Comparison of ENCODE assay signal across 28 cellular contexts in the genomic region with DNA sequence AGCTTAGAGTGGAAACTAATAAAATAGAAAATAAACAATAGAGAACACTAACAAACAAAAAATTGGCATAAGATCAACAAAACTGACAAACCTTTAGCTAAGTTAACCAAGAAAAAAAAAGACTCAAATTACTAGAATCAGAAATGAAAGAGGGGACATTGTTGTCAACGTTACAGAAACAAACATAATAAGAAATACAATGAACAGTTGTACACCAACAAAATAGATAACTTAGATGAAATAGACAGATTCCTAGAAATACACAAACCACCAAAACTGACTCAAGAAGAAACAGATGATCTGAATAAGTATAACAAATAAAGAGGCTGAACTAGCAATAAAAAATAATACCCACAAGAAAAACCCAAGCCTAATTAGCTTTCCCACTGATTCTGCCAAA. TPM values are rescaled to one million over a fixed set of nuclear protein-coding genes. Genes with fewer than 3 reads are reported as not detected.
DNase-seq lines count a peak whose midpoint lies in the region; ATAC-seq and TF ChIP-seq lines count a peak whose summit lies in the region.
"Had no signal": no experiment of that assay in that cellular context is flagged by ENCODE, and none has a peak within 500 bp of the region (broad histone marks: within the 10 kb centered on the region; RNA-seq: fewer than 3 reads in every experiment).

No MANE protein-coding gene starts in this region.

- H3K4me1 ChIP-seq in CD8-positive, alpha-beta T cell (ENCODE audit: insufficient read depth, low read length): peaks cover 53% of the 10 kb centered on the region
- peaks cover 49% of the 10 kb centered on the region for H3K4me1 ChIP-seq in effector memory CD4-positive, alpha-beta T cell (ENCODE audit: control insufficient read depth, insufficient read depth, low read length, poor library complexity, severe bottlenecking)
- H3K4me1 ChIP-seq: transverse colon had no signal

- intact Hi-C loops in activated CD4-positive, alpha-beta T cell treated with anti-CD3 and anti-CD28 coated beads, Interleukin-2, amount 10 ng/mL, durations not matched to agents 24 days and 14 days (cut with micrococcal nuclease): no loop called here
- intact Hi-C loops in CD8-positive, alpha-beta T cell (cut with DNase I, micrococcal nuclease): loop anchor here in 1 of 2 experiments (2.0 kb wide), 1 partner anchor 21 kb away; no protein-coding TSS in a partner anchor

- H3K4me3 Mint-ChIP-seq in activated CD4-positive, alpha-beta T cell treated with anti-CD3 and anti-CD28 coated beads, Interleukin-2, amount 10 ng/mL, durations not matched to agents 24 days and 14 days: peak overlapping the region; percentile 6
- no peak overlapping the region for H3K4me3 Mint-ChIP-seq in CD8-positive, alpha-beta T cell
- peak overlapping the region; percentile 22 for H3K4me3 Mint-ChIP-seq in activated CD8-positive, alpha-beta T cell treated with anti-CD3 and anti-CD28 coated beads, Interleukin-2, amount 10 ng/mL, durations not matched to agents 7 days and 5 days
- H3K4me3 Mint-ChIP-seq in progenitor cell of endocrine pancreas (ENCODE audit: low read depth): no peak overlapping the region
- H3K4me3 Mint-ChIP-seq: GM23338 had no signal

- no peaks in the 10 kb centered on the region for H3K9me3 Mint-ChIP-seq in activated CD4-positive, alpha-beta T cell treated with anti-CD3 and anti-CD28 coated beads, Interleukin-2, amount 10 ng/mL, durations not matched to agents 24 days and 14 days
- peaks cover 2% of the 10 kb centered on the region for H3K9me3 Mint-ChIP-seq in CD8-positive, alpha-beta T cell
- H3K9me3 Mint-ChIP-seq in activated CD8-positive, alpha-beta T cell treated with anti-CD3 and anti-CD28 coated beads, Interleukin-2, amount 10 ng/mL, durations not matched to agents 7 days and 5 days (ENCODE audit: insufficient read depth): peaks cover 6% of the 10 kb centered on the region
- no peaks in the 10 kb centered on the region for H3K9me3 Mint-ChIP-seq in progenitor cell of endocrine pancreas (ENCODE audit: low read depth)
- H3K9me3 Mint-ChIP-seq: GM23338 had no signal

- H3K9me3 ChIP-seq in CD8-positive, alpha-beta T cell (ENCODE audit: low read length): no peaks in the 10 kb centered on the region
- no peaks in the 10 kb centered on the region for H3K9me3 ChIP-seq in effector memory CD4-positive, alpha-beta T cell (ENCODE audit: control insufficient read depth, low read length)
- H3K9me3 ChIP-seq: left ventricle myocardium inferior, SK-N-SH, transverse colon had no signal

- H3K27ac ChIP-seq in CD8-positive, alpha-beta T cell (ENCODE audit: low read depth, low read length): no peak overlapping the region
- peak overlapping the region; percentile 51 for H3K27ac ChIP-seq in effector memory CD4-positive, alpha-beta T cell (ENCODE audit: insufficient read depth, low read length, poor library complexity, severe bottlenecking)
- H3K27ac ChIP-seq: left ventricle myocardium inferior, transverse colon, VCaP had no signal

- DNase-seq in activated CD4-positive, alpha-beta T cell treated with anti-CD3 and anti-CD28 coated beads, Interleukin-2, amount 10 ng/mL, durations not matched to agents 24 days and 14 days: no peak
- no peak for DNase-seq in activated CD4-positive, alpha-beta T cell treated with anti-CD3 and anti-CD28 coated beads, Interleukin-2, amount 50 U/mL, for 4 hours
- no peak for DNase-seq in CD8-positive, alpha-beta T cell
- DNase-seq in activated CD8-positive, alpha-beta T cell treated with anti-CD3 and anti-CD28 coated beads, Interleukin-2, amount 10 ng/mL, durations not matched to agents 7 days and 5 days: no peak
- no peak for DNase-seq in effector memory CD4-positive, alpha-beta T cell
- DNase-seq in SKM-1 treated with dmso at 0.1 percent for 144 hours (lab: John Stamatoyannopoulos, UW; ENCODE audit: unreplicated experiment) (no peak), DMS79 (lab: John Stamatoyannopoulos, UW) (no peak), progenitor cell of endocrine pancreas (ENCODE audit: low spot score, unreplicated experiment) (no peak)
- DNase-seq: 8988T; activated CD4-positive, alpha-beta T cell treated with anti-CD3 and anti-CD28 coated beads, Interleukin-2, amount 50 U/mL, for 1 hour; activated T-cell treated with anti-CD3 and anti-CD28 coated beads for 4 hours; central memory CD4-positive, alpha-beta T cell; DMS 273 treated with DMSO at 0.1 percent for 48 hours; islet precursor cell; left ventricle myocardium inferior; NCI-H1048; NCI-H1694 treated with DMSO at 0.1 percent for 48 hours; NCI-H510A; occipital lobe; SK-N-SH; transverse colon had no signal

- H3K4me3 ChIP-seq in CD8-positive, alpha-beta T cell (ENCODE audit: low read depth, low read length): no peak overlapping the region
- no peak overlapping the region for H3K4me3 ChIP-seq in effector memory CD4-positive, alpha-beta T cell (ENCODE audit: insufficient read depth, low read depth, low read length, poor library complexity, severe bottlenecking)
- H3K4me3 ChIP-seq: GM23338, left ventricle myocardium inferior, transverse colon had no signal

- peaks cover 53% of the 10 kb centered on the region for H3K4me1 Mint-ChIP-seq in activated CD4-positive, alpha-beta T cell treated with anti-CD3 and anti-CD28 coated beads, Interleukin-2, amount 10 ng/mL, durations not matched to agents 24 days and 14 days
- H3K4me1 Mint-ChIP-seq in CD8-positive, alpha-beta T cell (ENCODE audit: low read depth): peaks cover 75% of the 10 kb centered on the region
- H3K4me1 Mint-ChIP-seq in activated CD8-positive, alpha-beta T cell treated with anti-CD3 and anti-CD28 coated beads, Interleukin-2, amount 10 ng/mL, durations not matched to agents 7 days and 5 days (ENCODE audit: low read depth): peaks cover 82% of the 10 kb centered on the region
- peaks cover 1% of the 10 kb centered on the region for H3K4me1 Mint-ChIP-seq in progenitor cell of endocrine pancreas (ENCODE audit: low read depth)
- H3K4me1 Mint-ChIP-seq: GM23338 had no signal

- no peaks in the 10 kb centered on the region for H3K27me3 ChIP-seq in CD8-positive, alpha-beta T cell (ENCODE audit: insufficient read depth, low read length)
- no peaks in the 10 kb centered on the region for H3K27me3 ChIP-seq in effector memory CD4-positive, alpha-beta T cell (replicated peaks; ENCODE audit: control insufficient read depth, insufficient read depth, low read length, poor library complexity, severe bottlenecking)
- H3K27me3 ChIP-seq: transverse colon had no signal

- CTCF ChIA-PET in CD8-positive, alpha-beta T cell (lab: Charles Lee): interaction anchor here (0.6 to 1.8 kb wide), 5 partner anchors 9 to 529 kb away, joined by 3 to 6 read pairs (median 5); no protein-coding TSS in a partner anchor
- CTCF ChIA-PET in activated CD8-positive, alpha-beta T cell treated with anti-CD3 and anti-CD28 coated beads, Interleukin-2, amount 10 ng/mL, durations not matched to agents 7 days and 5 days (lab: Charles Lee): interaction anchor here (0.9 to 7.3 kb wide), 10 partner anchors 10 to 234 kb away, joined by 3 to 44 read pairs (median 3); a partner anchor contains a TSS

- peak overlapping the region; percentile 81 for H3K27ac Mint-ChIP-seq in activated CD4-positive, alpha-beta T cell treated with anti-CD3 and anti-CD28 coated beads, Interleukin-2, amount 10 ng/mL, durations not matched to agents 24 days and 14 days
- H3K27ac Mint-ChIP-seq in CD8-positive, alpha-beta T cell: peak overlapping the region; percentile 80
- peak overlapping the region; percentile 30 for H3K27ac Mint-ChIP-seq in activated CD8-positive, alpha-beta T cell treated with anti-CD3 and anti-CD28 coated beads, Interleukin-2, amount 10 ng/mL, durations not matched to agents 7 days and 5 days
- H3K27ac Mint-ChIP-seq in progenitor cell of endocrine pancreas: no peak overlapping the region
- H3K27ac Mint-ChIP-seq: GM23338 had no signal

- TF ChIP-seq CTCF in CD8-positive, alpha-beta T cell (IDR thresholded peaks at IDR 0.05): no peak
- TF ChIP-seq CTCF in progenitor cell of endocrine pancreas (IDR thresholded peaks at IDR 0.05; ENCODE audit: unreplicated experiment): no peak

- H3K36me3 Mint-ChIP-seq in activated CD4-positive, alpha-beta T cell treated with anti-CD3 and anti-CD28 coated beads, Interleukin-2, amount 10 ng/mL, durations not matched to agents 24 days and 14 days (ENCODE audit: low read depth): peaks cover 3% of the 10 kb centered on the region
- H3K36me3 Mint-ChIP-seq in CD8-positive, alpha-beta T cell: no peaks in the 10 kb centered on the region
- peaks cover 16% of the 10 kb centered on the region for H3K36me3 Mint-ChIP-seq in activated CD8-positive, alpha-beta T cell treated with anti-CD3 and anti-CD28 coated beads, Interleukin-2, amount 10 ng/mL, durations not matched to agents 7 days and 5 days (ENCODE audit: low read depth)
- no peaks in the 10 kb centered on the region for H3K36me3 Mint-ChIP-seq in progenitor cell of endocrine pancreas (ENCODE audit: insufficient read depth)

- POLR2A ChIA-PET in CD8-positive, alpha-beta T cell (lab: Charles Lee): interaction anchor here (1.0 to 1.4 kb wide), 4 partner anchors 9 to 69 kb away, joined by 3 to 5 read pairs (median 4); no protein-coding TSS in a partner anchor
- POLR2A ChIA-PET in activated CD8-positive, alpha-beta T cell treated with anti-CD3 and anti-CD28 coated beads, Interleukin-2, amount 10 ng/mL, durations not matched to agents 7 days and 5 days (lab: Charles Lee): interaction anchor here (1.6 to 1.7 kb wide), 2 partner anchors 9 to 39 kb away, joined by 4 to 8 read pairs; no protein-coding TSS in a partner anchor

- H3K27me3 Mint-ChIP-seq in activated CD4-positive, alpha-beta T cell treated with anti-CD3 and anti-CD28 coated beads, Interleukin-2, amount 10 ng/mL, durations not matched to agents 24 days and 14 days: no peaks in the 10 kb centered on the region
- H3K27me3 Mint-ChIP-seq in CD8-positive, alpha-beta T cell (ENCODE audit: low read depth): no peaks in the 10 kb centered on the region
- no peaks in the 10 kb centered on the region for H3K27me3 Mint-ChIP-seq in activated CD8-positive, alpha-beta T cell treated with anti-CD3 and anti-CD28 coated beads, Interleukin-2, amount 10 ng/mL, durations not matched to agents 7 days and 5 days (ENCODE audit: low read depth)
- peaks cover 15% of the 10 kb centered on the region for H3K27me3 Mint-ChIP-seq in progenitor cell of endocrine pancreas

- no peak for ATAC-seq in CD8-positive, alpha-beta T cell
- ATAC-seq in activated CD8-positive, alpha-beta T cell treated with anti-CD3 and anti-CD28 coated beads, Interleukin-2, amount 10 ng/mL, durations not matched to agents 7 days and 5 days: no peak
- ATAC-seq: GM23338, HepG2 had no signal

- no peaks in the 10 kb centered on the region for H3K36me3 ChIP-seq in CD8-positive, alpha-beta T cell (ENCODE audit: insufficient read depth, low read length)
- H3K36me3 ChIP-seq in effector memory CD4-positive, alpha-beta T cell (ENCODE audit: control insufficient read depth, insufficient read depth, low read length): no peaks in the 10 kb centered on the region
- H3K36me3 ChIP-seq: left ventricle myocardium inferior, transverse colon had no signal

RNA-seq across cellular contexts. Expression of a gene that starts 34.8 kb away (rescaled TPM):
- total RNA-seq in activated CD4-positive, alpha-beta T cell treated with anti-CD3 and anti-CD28 coated beads, Interleukin-2, amount 10 ng/mL, durations not matched to agents 24 days and 14 days: not detected in 2 replicates
- not detected for total RNA-seq in CD8-positive, alpha-beta T cell
- under 1 TPM; 0.37 to 0.50 TPM for total RNA-seq in activated CD8-positive, alpha-beta T cell treated with anti-CD3 and anti-CD28 coated beads, Interleukin-2, amount 10 ng/mL, durations not matched to agents 7 days and 5 days
- total RNA-seq in progenitor cell of endocrine pancreas: 11.3 and 12.1 TPM in 2 replicates
- total RNA-seq: dermis microvascular lymphatic vessel endothelial cell, endothelial cell of umbilical vein, HepG2, mesenteric fat pad, myocyte, occipital lobe had no signal

RNA-seq across cellular contexts. Expression of a gene that starts 44.6 kb away (rescaled TPM):
- total RNA-seq in activated CD4-positive, alpha-beta T cell treated with anti-CD3 and anti-CD28 coated beads, Interleukin-2, amount 10 ng/mL, durations not matched to agents 24 days and 14 days: 0.14 and 0.28 TPM in 2 replicates
- under 1 TPM; 0.08 to 0.11 TPM for total RNA-seq in CD8-positive, alpha-beta T cell
- 1 to 10 TPM; 2.2 to 2.4 TPM for total RNA-seq in activated CD8-positive, alpha-beta T cell treated with anti-CD3 and anti-CD28 coated beads, Interleukin-2, amount 10 ng/mL, durations not matched to agents 7 days and 5 days
- total RNA-seq in progenitor cell of endocrine pancreas: not detected in 2 replicates
- total RNA-seq: dermis microvascular lymphatic vessel endothelial cell, endothelial cell of umbilical vein, GM23338, HepG2, left ventricle myocardium inferior, mesenteric fat pad, myocyte, occipital lobe, transverse colon had no signal

RNA-seq across cellular contexts. Expression of a gene that starts 55.9 kb away (rescaled TPM):
- 86.6 and 89.9 TPM in 2 replicates for total RNA-seq in activated CD4-positive, alpha-beta T cell treated with anti-CD3 and anti-CD28 coated beads, Interleukin-2, amount 10 ng/mL, durations not matched to agents 24 days and 14 days
- 100 to 1,000 TPM; 295 to 299 TPM for total RNA-seq in CD8-positive, alpha-beta T cell
- 100 to 1,000 TPM; 202 to 210 TPM for total RNA-seq in activated CD8-positive, alpha-beta T cell treated with anti-CD3 and anti-CD28 coated beads, Interleukin-2, amount 10 ng/mL, durations not matched to agents 7 days and 5 days
- total RNA-seq in progenitor cell of endocrine pancreas: 0.62 and 0.72 TPM in 2 replicates
- total RNA-seq: dermis microvascular lymphatic vessel endothelial cell, endothelial cell of umbilical vein, HepG2, myocyte had no signal

Comparison
In these comparisons a context has a peak if more than half of its experiments do, and no peak if none do; other contexts are left out.
1. H3K4me3 Mint-ChIP-seq: peak in activated CD4-positive, alpha-beta T cell treated with anti-CD3 and anti-CD28 coated beads, Interleukin-2, amount 10 ng/mL, durations not matched to agents 24 days and 14 days (single experiment) and activated CD8-positive, alpha-beta T cell treated with anti-CD3 and anti-CD28 coated beads, Interleukin-2, amount 10 ng/mL, durations not matched to agents 7 days and 5 days (single experiment); none in CD8-positive, alpha-beta T cell (single experiment) and progenitor cell of endocrine pancreas (single experiment).
2. RNA of a gene that starts 55.9 kb away (total RNA-seq): 295 to 299 TPM in CD8-positive, alpha-beta T cell, 202 to 210 TPM in activated CD8-positive, alpha-beta T cell treated with anti-CD3 and anti-CD28 coated beads, Interleukin-2, amount 10 ng/mL, durations not matched to agents 7 days and 5 days and 86.6 to 89.9 TPM in activated CD4-positive, alpha-beta T cell treated with anti-CD3 and anti-CD28 coated beads, Interleukin-2, amount 10 ng/mL, durations not matched to agents 24 days and 14 days; 0.62 to 0.72 TPM in progenitor cell of endocrine pancreas; every median in the first group is over 10 times any median in the second.